8 cellular contexts compared by ENCODE assay signal in genomic region chr6:30820196-30820595, GRCh38.
DNase-seq lines count a peak whose midpoint lies in the region; ATAC-seq and TF ChIP-seq lines count a peak whose summit lies in the region.

No MANE protein-coding gene starts in this region.

- POLR2A ChIA-PET in CD4-positive, alpha-beta T cell (lab: Charles Lee): interaction anchor here (0.7 to 1.3 kb wide), 5 partner anchors 10 to 89 kb away, joined by 3 to 7 read pairs (median 3); partner anchors contain the start of gene IER3
- POLR2A ChIA-PET in Panc1 (lab: Charles Lee): no interaction called here
- POLR2A ChIA-PET in naive thymus-derived CD8-positive, alpha-beta T cell (lab: Charles Lee): interaction anchor here (0.6 to 0.8 kb wide), 2 partner anchors 10 to 64 kb away, joined by 3 to 4 read pairs; partner anchors contain the start of gene DDR1

- H3K27ac Mint-ChIP-seq in CD4-positive, alpha-beta T cell: peak overlapping the region; percentile 67
- peak overlapping the region in 8 of 10 donors; percentile 46 to 93 (median 77) for H3K27ac Mint-ChIP-seq in naive thymus-derived CD8-positive, alpha-beta T cell

- peaks cover 22% of the 10 kb centered on the region for H3K36me3 Mint-ChIP-seq in CD4-positive, alpha-beta T cell (ENCODE audit: low read depth)
- H3K36me3 Mint-ChIP-seq in naive thymus-derived CD8-positive, alpha-beta T cell: peaks cover 0 to 22% (median 2%) of the 10 kb centered on the region in 3 donors

- no peak overlapping the region for H3K9ac ChIP-seq in Karpas-422 (ENCODE audit: low read length)

- DNase-seq in CD4-positive, alpha-beta T cell: no peak
- DNase-seq in Panc1 (ENCODE audit: low read depth, low spot score) (no peak), epithelial cell of proximal tubule (ENCODE audit: low read depth) (no peak), erythroblast (lab: John Stamatoyannopoulos, UW) (no peak), Karpas-422 (no peak)
- DNase-seq in naive thymus-derived CD8-positive, alpha-beta T cell: no peak
- no peak for DNase-seq in stimulated activated CD4-positive, alpha-beta T cell treated with anti-CD3 and anti-CD28 coated beads, Interleukin-1b, Interleukin-23, amount 100 ng/mL, for 48 hours
- DNase-seq in stimulated activated naive CD4-positive, alpha-beta T cell (lab: John Stamatoyannopoulos, UW): no peak

- CTCF ChIA-PET in CD4-positive, alpha-beta T cell (lab: Charles Lee): interaction anchor here (0.9 to 2.1 kb wide), 3 partner anchors 8 to 260 kb away, joined by 3 to 5 read pairs (median 4); no protein-coding TSS in a partner anchor
- CTCF ChIA-PET in Panc1 (lab: Charles Lee): interaction anchor here (0.7 kb wide), 1 partner anchor 51 kb away, joined by 3 read pairs; no protein-coding TSS in a partner anchor

- no peak overlapping the region for H3K4me3 Mint-ChIP-seq in CD4-positive, alpha-beta T cell
- no peak overlapping the region for H3K4me3 Mint-ChIP-seq in naive thymus-derived CD8-positive, alpha-beta T cell

- no TSS peak for BruUV-seq in Panc1 (replicated peaks; lab: Mats Ljungman, UMichigan)

- no peak overlapping the region for H2AFZ ChIP-seq in Karpas-422 (ENCODE audit: low read length)

- no peaks in the 10 kb centered on the region for H3K9me2 ChIP-seq in Karpas-422 (replicated peaks; ENCODE audit: insufficient read depth, low read length)

- no peak overlapping the region for H3K4me2 ChIP-seq in Karpas-422 (ENCODE audit: low read depth, low read length, poor library complexity, severe bottlenecking)

- H3K27me3 Mint-ChIP-seq in CD4-positive, alpha-beta T cell: no peaks in the 10 kb centered on the region
- H3K27me3 Mint-ChIP-seq in naive thymus-derived CD8-positive, alpha-beta T cell: no peaks in the 10 kb centered on the region

- no peaks in the 10 kb centered on the region for H3K9me3 Mint-ChIP-seq in CD4-positive, alpha-beta T cell
- no peaks in the 10 kb centered on the region for H3K9me3 Mint-ChIP-seq in naive thymus-derived CD8-positive, alpha-beta T cell

- peaks cover 61% of the 10 kb centered on the region for H3K4me1 Mint-ChIP-seq in CD4-positive, alpha-beta T cell (ENCODE audit: low read depth)
- peaks cover 24 to 70% (median 51%) of the 10 kb centered on the region in 4 donors for H3K4me1 Mint-ChIP-seq in naive thymus-derived CD8-positive, alpha-beta T cell

- peak overlapping the region; percentile 2 for H3K27ac ChIP-seq in CD4-positive, alpha-beta T cell (ENCODE audit: low read depth, low read length)
- H3K27ac ChIP-seq in Panc1 (ENCODE audit: low read length): peak overlapping the region; percentile 78
- no peak overlapping the region for H3K27ac ChIP-seq in Karpas-422 (ENCODE audit: low read length)

- peaks cover 41% of the 10 kb centered on the region for H3K4me1 ChIP-seq in Panc1 (ENCODE audit: control insufficient read depth, insufficient read depth, low read length)
- no peaks in the 10 kb centered on the region for H3K4me1 ChIP-seq in Karpas-422 (ENCODE audit: low read length)

- no peaks in the 10 kb centered on the region for H3K27me3 ChIP-seq in CD4-positive, alpha-beta T cell (ENCODE audit: control insufficient read depth, insufficient read depth, low read length)
- H3K27me3 ChIP-seq in Panc1 (ENCODE audit: control insufficient read depth, insufficient read depth, low read length) (no peaks in the 10 kb centered on the region), Karpas-422 (ENCODE audit: low read length) (no peaks in the 10 kb centered on the region)

- H3K36me3 ChIP-seq in Panc1 (ENCODE audit: control insufficient read depth, insufficient read depth, low read length): no peaks in the 10 kb centered on the region
- H3K36me3 ChIP-seq in Karpas-422 (ENCODE audit: insufficient read depth, low read length): no peaks in the 10 kb centered on the region

- in situ Hi-C loops in Panc1 (cut with HindIII; ENCODE audit: low pct_unique_long_range_greater_than_20kb, low sequenced_read_pairs): no loop called here

- no peaks in the 10 kb centered on the region for H3K9me3 ChIP-seq in CD4-positive, alpha-beta T cell (ENCODE audit: control insufficient read depth, low read length)
- H3K9me3 ChIP-seq in Panc1 (ENCODE audit: control insufficient read depth, insufficient read depth, low read depth, low read length) (no peaks in the 10 kb centered on the region), Karpas-422 (ENCODE audit: low read length) (no peaks in the 10 kb centered on the region)

- no peak for TF ChIP-seq CTCF in CD4-positive, alpha-beta T cell (IDR thresholded peaks at IDR 0.05)
- TF ChIP-seq CTCF in Panc1 (IDR thresholded peaks at IDR 0.05) (no peak), epithelial cell of proximal tubule (conservative IDR thresholded peaks at IDR 0.05; ENCODE audit: low read depth, low read length) (peak; percentile 36)

- TF ChIP-seq POLR2A in erythroblast (IDR thresholded peaks at IDR 0.05; ENCODE audit: low read length): no peak

- no peaks in the 10 kb centered on the region for H4K20me1 ChIP-seq in Karpas-422 (ENCODE audit: insufficient read depth, low read depth, low read length)

- no peak for ATAC-seq in CD4-positive, alpha-beta T cell (ENCODE audit: poor library complexity)
- ATAC-seq in Panc1: peak; percentile 80
- ATAC-seq in naive thymus-derived CD8-positive, alpha-beta T cell: no peak

- intact Hi-C loops in CD4-positive, alpha-beta T cell (cut with DNase I, micrococcal nuclease): no loop called here
- intact Hi-C loops in Panc1 (cut with micrococcal nuclease; ENCODE audit: unreplicated experiment): no loop called here

- H3K4me3 ChIP-seq in Panc1 (ENCODE audit: low read depth in 2 of 2, low read length in 2 of 2) (no peak overlapping the region), epithelial cell of proximal tubule (ENCODE audit: low read depth, low read length) (no peak overlapping the region), Karpas-422 (ENCODE audit: low read length) (no peak overlapping the region)

- H3K79me2 ChIP-seq in Karpas-422 (ENCODE audit: low read length): no peaks in the 10 kb centered on the region
